Comparison of ENCODE assay signal across 1 cellular context in the genomic region with DNA sequence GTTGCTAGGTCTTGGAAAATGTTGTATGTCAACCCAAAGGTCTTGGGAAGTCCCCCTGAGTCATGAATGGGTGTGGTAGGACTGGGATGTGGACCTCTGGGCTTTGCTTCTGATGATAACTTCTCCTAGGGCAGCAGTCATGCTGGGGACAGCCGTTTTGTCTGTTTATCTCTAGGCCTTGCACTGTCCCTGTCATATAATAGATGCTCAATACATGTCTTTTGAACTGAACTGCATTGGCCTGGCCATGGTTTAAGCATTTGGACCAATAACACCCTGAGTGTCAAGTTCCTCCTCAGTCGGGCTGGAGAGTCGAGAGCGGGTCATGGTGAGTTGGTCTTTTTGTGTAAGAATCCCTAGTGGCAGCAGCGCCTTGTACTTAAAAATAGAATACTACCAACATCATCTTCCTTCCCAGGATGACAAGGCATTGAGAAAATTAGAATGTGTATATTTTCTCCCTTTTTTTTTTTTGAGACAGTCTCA.
TF ChIP-seq lines count a peak whose summit lies in the region.

No MANE protein-coding gene starts in this region.

TF ChIP-seq in K562, 482 proteins besides CTCF, POLR2A, EP300 and RAD21 (continued from another document and continues in another):
- TF ChIP-seq, protein P1, sequence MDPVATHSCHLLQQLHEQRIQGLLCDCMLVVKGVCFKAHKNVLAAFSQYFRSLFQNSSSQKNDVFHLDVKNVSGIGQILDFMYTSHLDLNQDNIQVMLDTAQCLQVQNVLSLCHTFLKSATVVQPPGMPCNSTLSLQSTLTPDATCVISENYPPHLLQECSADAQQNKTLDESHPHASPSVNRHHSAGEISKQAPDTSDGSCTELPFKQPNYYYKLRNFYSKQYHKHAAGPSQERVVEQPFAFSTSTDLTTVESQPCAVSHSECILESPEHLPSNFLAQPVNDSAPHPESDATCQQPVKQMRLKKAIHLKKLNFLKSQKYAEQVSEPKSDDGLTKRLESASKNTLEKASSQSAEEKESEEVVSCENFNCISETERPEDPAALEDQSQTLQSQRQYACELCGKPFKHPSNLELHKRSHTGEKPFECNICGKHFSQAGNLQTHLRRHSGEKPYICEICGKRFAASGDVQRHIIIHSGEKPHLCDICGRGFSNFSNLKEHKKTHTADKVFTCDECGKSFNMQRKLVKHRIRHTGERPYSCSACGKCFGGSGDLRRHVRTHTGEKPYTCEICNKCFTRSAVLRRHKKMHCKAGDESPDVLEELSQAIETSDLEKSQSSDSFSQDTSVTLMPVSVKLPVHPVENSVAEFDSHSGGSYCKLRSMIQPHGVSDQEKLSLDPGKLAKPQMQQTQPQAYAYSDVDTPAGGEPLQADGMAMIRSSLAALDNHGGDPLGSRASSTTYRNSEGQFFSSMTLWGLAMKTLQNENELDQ (CRISPR knock-in tag; IDR thresholded peaks at IDR 0.05; ENCODE audit: borderline replicate concordance) = no peak
- no peak for TF ChIP-seq ZNF23 (CRISPR knock-in tag; IDR thresholded peaks at IDR 0.05)
- TF ChIP-seq ZNF282 (CRISPR knock-in tag; IDR thresholded peaks at IDR 0.05) = no peak
- TF ChIP-seq GATA2 (CRISPR knock-in tag; IDR thresholded peaks at IDR 0.05) = no peak
- no peak for TF ChIP-seq ETV1 (tag; conservative IDR thresholded peaks at IDR 0.05; ENCODE audit: low read depth)
- TF ChIP-seq CHD2 (IDR thresholded peaks at IDR 0.05; ENCODE audit: low read depth, low read length) = no peak
- TF ChIP-seq ATF6 (CRISPR knock-in tag; IDR thresholded peaks at IDR 0.05) = no peak
- TF ChIP-seq SIN3B (IDR thresholded peaks at IDR 0.05; ENCODE audit: low read depth) = no peak
- no peak for TF ChIP-seq GABPB2 (CRISPR knock-in tag; conservative IDR thresholded peaks at IDR 0.05)
- peak; percentile 65; the same call in 1 of the 2 replicates for TF ChIP-seq MAFK (IDR thresholded peaks at IDR 0.05; ENCODE audit: low read length)
- no peak for TF ChIP-seq TSC22D4 (tag; IDR thresholded peaks at IDR 0.05)
- no peak for TF ChIP-seq PURB (CRISPR knock-in tag; IDR thresholded peaks at IDR 0.05; ENCODE audit: low read depth)
- TF ChIP-seq BCOR (IDR thresholded peaks at IDR 0.05) = peak; percentile 12; the same call in 1 of the 2 replicates
- TF ChIP-seq, protein P2, sequence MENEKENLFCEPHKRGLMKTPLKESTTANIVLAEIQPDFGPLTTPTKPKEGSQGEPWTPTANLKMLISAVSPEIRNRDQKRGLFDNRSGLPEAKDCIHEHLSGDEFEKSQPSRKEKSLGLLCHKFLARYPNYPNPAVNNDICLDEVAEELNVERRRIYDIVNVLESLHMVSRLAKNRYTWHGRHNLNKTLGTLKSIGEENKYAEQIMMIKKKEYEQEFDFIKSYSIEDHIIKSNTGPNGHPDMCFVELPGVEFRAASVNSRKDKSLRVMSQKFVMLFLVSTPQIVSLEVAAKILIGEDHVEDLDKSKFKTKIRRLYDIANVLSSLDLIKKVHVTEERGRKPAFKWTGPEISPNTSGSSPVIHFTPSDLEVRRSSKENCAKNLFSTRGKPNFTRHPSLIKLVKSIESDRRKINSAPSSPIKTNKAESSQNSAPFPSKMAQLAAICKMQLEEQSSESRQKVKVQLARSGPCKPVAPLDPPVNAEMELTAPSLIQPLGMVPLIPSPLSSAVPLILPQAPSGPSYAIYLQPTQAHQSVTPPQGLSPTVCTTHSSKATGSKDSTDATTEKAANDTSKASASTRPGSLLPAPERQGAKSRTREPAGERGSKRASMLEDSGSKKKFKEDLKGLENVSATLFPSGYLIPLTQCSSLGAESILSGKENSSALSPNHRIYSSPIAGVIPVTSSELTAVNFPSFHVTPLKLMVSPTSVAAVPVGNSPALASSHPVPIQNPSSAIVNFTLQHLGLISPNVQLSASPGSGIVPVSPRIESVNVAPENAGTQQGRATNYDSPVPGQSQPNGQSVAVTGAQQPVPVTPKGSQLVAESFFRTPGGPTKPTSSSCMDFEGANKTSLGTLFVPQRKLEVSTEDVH (IDR thresholded peaks at IDR 0.05; ENCODE audit: low read depth, partially characterized antibody) = no peak
- no peak for TF ChIP-seq ZNF263 (CRISPR knock-in tag; IDR thresholded peaks at IDR 0.05; ENCODE audit: borderline replicate concordance)
- TF ChIP-seq, protein P3, sequence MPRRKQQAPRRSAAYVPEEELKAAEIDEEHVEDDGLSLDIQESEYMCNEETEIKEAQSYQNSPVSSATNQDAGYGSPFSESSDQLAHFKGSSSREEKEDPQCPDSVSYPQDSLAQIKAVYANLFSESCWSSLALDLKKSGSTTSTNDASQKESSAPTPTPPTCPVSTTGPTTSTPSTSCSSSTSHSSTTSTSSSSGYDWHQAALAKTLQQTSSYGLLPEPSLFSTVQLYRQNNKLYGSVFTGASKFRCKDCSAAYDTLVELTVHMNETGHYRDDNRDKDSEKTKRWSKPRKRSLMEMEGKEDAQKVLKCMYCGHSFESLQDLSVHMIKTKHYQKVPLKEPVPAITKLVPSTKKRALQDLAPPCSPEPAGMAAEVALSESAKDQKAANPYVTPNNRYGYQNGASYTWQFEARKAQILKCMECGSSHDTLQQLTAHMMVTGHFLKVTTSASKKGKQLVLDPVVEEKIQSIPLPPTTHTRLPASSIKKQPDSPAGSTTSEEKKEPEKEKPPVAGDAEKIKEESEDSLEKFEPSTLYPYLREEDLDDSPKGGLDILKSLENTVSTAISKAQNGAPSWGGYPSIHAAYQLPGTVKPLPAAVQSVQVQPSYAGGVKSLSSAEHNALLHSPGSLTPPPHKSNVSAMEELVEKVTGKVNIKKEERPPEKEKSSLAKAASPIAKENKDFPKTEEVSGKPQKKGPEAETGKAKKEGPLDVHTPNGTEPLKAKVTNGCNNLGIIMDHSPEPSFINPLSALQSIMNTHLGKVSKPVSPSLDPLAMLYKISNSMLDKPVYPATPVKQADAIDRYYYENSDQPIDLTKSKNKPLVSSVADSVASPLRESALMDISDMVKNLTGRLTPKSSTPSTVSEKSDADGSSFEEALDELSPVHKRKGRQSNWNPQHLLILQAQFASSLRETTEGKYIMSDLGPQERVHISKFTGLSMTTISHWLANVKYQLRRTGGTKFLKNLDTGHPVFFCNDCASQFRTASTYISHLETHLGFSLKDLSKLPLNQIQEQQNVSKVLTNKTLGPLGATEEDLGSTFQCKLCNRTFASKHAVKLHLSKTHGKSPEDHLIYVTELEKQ (CRISPR knock-in tag; IDR thresholded peaks at IDR 0.05) = no peak
- TF ChIP-seq ZNF232 (CRISPR knock-in tag; IDR thresholded peaks at IDR 0.05) = no peak
- peak; percentile 80; the same call in 1 of the 2 replicates for TF ChIP-seq SMARCE1 (IDR thresholded peaks at IDR 0.05)
- TF ChIP-seq, protein P4, sequence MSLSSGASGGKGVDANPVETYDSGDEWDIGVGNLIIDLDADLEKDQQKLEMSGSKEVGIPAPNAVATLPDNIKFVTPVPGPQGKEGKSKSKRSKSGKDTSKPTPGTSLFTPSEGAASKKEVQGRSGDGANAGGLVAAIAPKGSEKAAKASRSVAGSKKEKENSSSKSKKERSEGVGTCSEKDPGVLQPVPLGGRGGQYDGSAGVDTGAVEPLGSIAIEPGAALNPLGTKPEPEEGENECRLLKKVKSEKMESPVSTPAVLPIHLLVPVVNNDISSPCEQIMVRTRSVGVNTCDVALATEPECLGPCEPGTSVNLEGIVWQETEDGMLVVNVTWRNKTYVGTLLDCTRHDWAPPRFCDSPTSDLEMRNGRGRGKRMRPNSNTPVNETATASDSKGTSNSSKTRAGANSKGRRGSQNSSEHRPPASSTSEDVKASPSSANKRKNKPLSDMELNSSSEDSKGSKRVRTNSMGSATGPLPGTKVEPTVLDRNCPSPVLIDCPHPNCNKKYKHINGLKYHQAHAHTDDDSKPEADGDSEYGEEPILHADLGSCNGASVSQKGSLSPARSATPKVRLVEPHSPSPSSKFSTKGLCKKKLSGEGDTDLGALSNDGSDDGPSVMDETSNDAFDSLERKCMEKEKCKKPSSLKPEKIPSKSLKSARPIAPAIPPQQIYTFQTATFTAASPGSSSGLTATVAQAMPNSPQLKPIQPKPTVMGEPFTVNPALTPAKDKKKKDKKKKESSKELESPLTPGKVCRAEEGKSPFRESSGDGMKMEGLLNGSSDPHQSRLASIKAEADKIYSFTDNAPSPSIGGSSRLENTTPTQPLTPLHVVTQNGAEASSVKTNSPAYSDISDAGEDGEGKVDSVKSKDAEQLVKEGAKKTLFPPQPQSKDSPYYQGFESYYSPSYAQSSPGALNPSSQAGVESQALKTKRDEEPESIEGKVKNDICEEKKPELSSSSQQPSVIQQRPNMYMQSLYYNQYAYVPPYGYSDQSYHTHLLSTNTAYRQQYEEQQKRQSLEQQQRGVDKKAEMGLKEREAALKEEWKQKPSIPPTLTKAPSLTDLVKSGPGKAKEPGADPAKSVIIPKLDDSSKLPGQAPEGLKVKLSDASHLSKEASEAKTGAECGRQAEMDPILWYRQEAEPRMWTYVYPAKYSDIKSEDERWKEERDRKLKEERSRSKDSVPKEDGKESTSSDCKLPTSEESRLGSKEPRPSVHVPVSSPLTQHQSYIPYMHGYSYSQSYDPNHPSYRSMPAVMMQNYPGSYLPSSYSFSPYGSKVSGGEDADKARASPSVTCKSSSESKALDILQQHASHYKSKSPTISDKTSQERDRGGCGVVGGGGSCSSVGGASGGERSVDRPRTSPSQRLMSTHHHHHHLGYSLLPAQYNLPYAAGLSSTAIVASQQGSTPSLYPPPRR (CRISPR knock-in tag; IDR thresholded peaks at IDR 0.05; ENCODE audit: borderline replicate concordance) = no peak
- TF ChIP-seq TGIF2 (CRISPR knock-in tag; IDR thresholded peaks at IDR 0.05) = no peak
- TF ChIP-seq SNIP1 (IDR thresholded peaks at IDR 0.05; ENCODE audit: low read depth) = no peak
- TF ChIP-seq CHCHD3 (CRISPR knock-in tag; IDR thresholded peaks at IDR 0.05) = no peak
- no peak for TF ChIP-seq PHF8 (IDR thresholded peaks at IDR 0.05; ENCODE audit: borderline replicate concordance, low read length)
- no peak for TF ChIP-seq NR0B1 (IDR thresholded peaks at IDR 0.05; ENCODE audit: partially characterized antibody)
- TF ChIP-seq RBM34 (IDR thresholded peaks at IDR 0.05; ENCODE audit: borderline replicate concordance, insufficient read depth, low read length) = no peak
- TF ChIP-seq LARP7 (IDR thresholded peaks at IDR 0.05) = no peak
- TF ChIP-seq KDM4B (IDR thresholded peaks at IDR 0.05; ENCODE audit: borderline replicate concordance in 2 of 2, low read depth in 1 of 2) = no peak
- TF ChIP-seq, protein P5, sequence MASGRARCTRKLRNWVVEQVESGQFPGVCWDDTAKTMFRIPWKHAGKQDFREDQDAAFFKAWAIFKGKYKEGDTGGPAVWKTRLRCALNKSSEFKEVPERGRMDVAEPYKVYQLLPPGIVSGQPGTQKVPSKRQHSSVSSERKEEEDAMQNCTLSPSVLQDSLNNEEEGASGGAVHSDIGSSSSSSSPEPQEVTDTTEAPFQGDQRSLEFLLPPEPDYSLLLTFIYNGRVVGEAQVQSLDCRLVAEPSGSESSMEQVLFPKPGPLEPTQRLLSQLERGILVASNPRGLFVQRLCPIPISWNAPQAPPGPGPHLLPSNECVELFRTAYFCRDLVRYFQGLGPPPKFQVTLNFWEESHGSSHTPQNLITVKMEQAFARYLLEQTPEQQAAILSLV (tag; IDR thresholded peaks at IDR 0.05) = no peak
- TF ChIP-seq ZNF217 (CRISPR knock-in tag; IDR thresholded peaks at IDR 0.05) = no peak
- no peak for TF ChIP-seq ZNF780A (CRISPR knock-in tag; IDR thresholded peaks at IDR 0.05)
- TF ChIP-seq TCF3 (CRISPR knock-in tag; IDR thresholded peaks at IDR 0.05) = peak; percentile 71
- TF ChIP-seq, protein P6, sequence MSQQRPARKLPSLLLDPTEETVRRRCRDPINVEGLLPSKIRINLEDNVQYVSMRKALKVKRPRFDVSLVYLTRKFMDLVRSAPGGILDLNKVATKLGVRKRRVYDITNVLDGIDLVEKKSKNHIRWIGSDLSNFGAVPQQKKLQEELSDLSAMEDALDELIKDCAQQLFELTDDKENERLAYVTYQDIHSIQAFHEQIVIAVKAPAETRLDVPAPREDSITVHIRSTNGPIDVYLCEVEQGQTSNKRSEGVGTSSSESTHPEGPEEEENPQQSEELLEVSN (IDR thresholded peaks at IDR 0.05; ENCODE audit: borderline replicate concordance in 1 of 2, extremely low read depth in 1 of 2, insufficient read depth in 1 of 2, insufficient read length in 1 of 2, low read depth in 1 of 2, low read length in 1 of 2, poor library complexity in 1 of 2, severe bottlenecking in 1 of 2) = no peak
- no peak for TF ChIP-seq MTA2 (IDR thresholded peaks at IDR 0.05; ENCODE audit: low read depth)
- TF ChIP-seq RBM22 (IDR thresholded peaks at IDR 0.05; ENCODE audit: low read depth, low read length, poor library complexity, severe bottlenecking) = no peak
- peak; percentile 70; the same call in 1 of the 2 replicates for TF ChIP-seq MYBL2 (IDR thresholded peaks at IDR 0.05; ENCODE audit: low read depth)
- no peak for TF ChIP-seq MYBL2 (CRISPR knock-in tag; IDR thresholded peaks at IDR 0.05; ENCODE audit: borderline replicate concordance)
- no peak for TF ChIP-seq L3MBTL2 (IDR thresholded peaks at IDR 0.05)
- TF ChIP-seq NELFE (IDR thresholded peaks at IDR 0.05; ENCODE audit: insufficient read depth, insufficient read length) = no peak
- no peak for TF ChIP-seq DACH1 (IDR thresholded peaks at IDR 0.05; ENCODE audit: partially characterized antibody)
